13 cellular contexts compared by ENCODE assay signal in the genomic region with DNA sequence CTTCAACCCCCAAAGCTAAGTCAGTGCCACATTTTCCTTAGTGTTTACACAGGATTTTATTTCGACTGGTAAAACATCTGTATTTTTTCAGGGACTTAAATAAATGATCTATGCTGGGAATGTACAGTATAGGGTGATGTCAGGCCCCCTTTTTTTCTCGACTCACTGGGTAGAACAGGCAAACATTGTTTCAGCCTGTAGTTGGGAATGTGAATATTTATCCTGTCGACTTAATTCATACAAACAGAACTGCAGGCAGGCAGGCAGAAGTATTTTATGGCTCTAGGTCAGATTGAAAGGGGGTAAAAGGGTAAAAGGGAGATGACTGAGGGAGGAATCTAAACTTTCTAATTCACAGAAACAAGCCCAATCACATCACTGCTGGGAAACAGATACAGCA.
DNase-seq lines count a peak whose midpoint lies in the region; ATAC-seq and TF ChIP-seq lines count a peak whose summit lies in the region.
"Had no signal": no experiment of that assay in that cellular context is flagged by ENCODE, and none has a peak within 500 bp of the region (broad histone marks: within the 10 kb centered on the region; RNA-seq: fewer than 3 reads in every experiment).

No MANE protein-coding gene starts in this region.

- DNase-seq in right atrium auricular region (ENCODE audit: low spot score) (no peak), Right ventricle myocardium superior (no peak), esophagus squamous epithelium (lab: John Stamatoyannopoulos, UW) (no peak), osteocyte (ENCODE audit: extremely low spot score, unreplicated experiment) (no peak), uterus (no peak), BE2C (no peak), Ammon's horn (ENCODE audit: low spot score) (no peak)
- no peak for DNase-seq in natural killer cell treated with Interleukin-12 subunit alpha and Interleukin-12 subunit beta and Interleukin-15 and Interleukin-18, amount 100 ng/mL, for 72 hours (ENCODE audit: low spot score)
- DNase-seq: DMS153, naive B cell, NCI-H146 had no signal

- WGBS in esophagus squamous epithelium, 2 donors, result 13 to 36% methylated on average over 3 of the region's 3 CpGs

- H3K36me3 ChIP-seq in right atrium auricular region, result no peaks in the 10 kb centered on the region
- no peaks in the 10 kb centered on the region for H3K36me3 ChIP-seq in esophagus squamous epithelium
- H3K36me3 ChIP-seq in uterus, result no peaks in the 10 kb centered on the region
- H3K36me3 ChIP-seq in BE2C, result no peaks in the 10 kb centered on the region

- peak overlapping the region; percentile 3 to 90 for H3K27ac ChIP-seq in right atrium auricular region
- peak overlapping the region; percentile 33 to 85 (median 80) for H3K27ac ChIP-seq in esophagus squamous epithelium
- peak overlapping the region; percentile 89 to 94 for H3K27ac ChIP-seq in uterus

- H3K9me3 ChIP-seq in right atrium auricular region (no peaks in the 10 kb centered on the region), esophagus squamous epithelium (no peaks in the 10 kb centered on the region), uterus (no peaks in the 10 kb centered on the region), BE2C (no peaks in the 10 kb centered on the region; the same call in 1 of the 2 replicates)

- no peaks in the 10 kb centered on the region for H3K27me3 ChIP-seq in right atrium auricular region
- H3K27me3 ChIP-seq in esophagus squamous epithelium, result no peaks in the 10 kb centered on the region
- no peaks in the 10 kb centered on the region for H3K27me3 ChIP-seq in uterus
- H3K27me3 ChIP-seq in BE2C, result no peaks in the 10 kb centered on the region

- peak overlapping the region; percentile 92 for H3K27ac Mint-ChIP-seq in osteocyte (ENCODE audit: unreplicated experiment)
- no peak overlapping the region for H3K27ac Mint-ChIP-seq in natural killer cell treated with Interleukin-12 subunit alpha and Interleukin-12 subunit beta and Interleukin-15 and Interleukin-18, amount 100 ng/mL, for 72 hours
- H3K27ac Mint-ChIP-seq: naive B cell had no signal

- TF ChIP-seq CTCF in right atrium auricular region (IDR thresholded peaks at IDR 0.05), result no peak
- no peak for TF ChIP-seq CTCF in esophagus squamous epithelium (IDR thresholded peaks at IDR 0.05)
- no peak for TF ChIP-seq CTCF in osteocyte (IDR thresholded peaks at IDR 0.05)
- no peak for TF ChIP-seq CTCF in uterus (IDR thresholded peaks at IDR 0.05)
- TF ChIP-seq CTCF in BE2C (IDR thresholded peaks at IDR 0.05; ENCODE audit: low read depth, low read length), result no peak

- H3K4me1 Mint-ChIP-seq in osteocyte (ENCODE audit: unreplicated experiment), result peaks cover 75% of the 10 kb centered on the region
- H3K4me1 Mint-ChIP-seq in natural killer cell treated with Interleukin-12 subunit alpha and Interleukin-12 subunit beta and Interleukin-15 and Interleukin-18, amount 100 ng/mL, for 72 hours (ENCODE audit: low read depth in 2 of 2), result no peaks in the 10 kb centered on the region
- H3K4me1 Mint-ChIP-seq: naive B cell had no signal

- H3K4me3 ChIP-seq in right atrium auricular region (no peak overlapping the region), esophagus squamous epithelium (no peak overlapping the region), uterus (no peak overlapping the region), BE2C (ENCODE audit: low read depth, low read length) (no peak overlapping the region)
- H3K4me3 ChIP-seq: K562 had no signal

- TF ChIP-seq POLR2A in esophagus squamous epithelium (IDR thresholded peaks at IDR 0.05) (no peak), uterus (IDR thresholded peaks at IDR 0.05) (no peak)

- no peaks in the 10 kb centered on the region for H3K9me3 Mint-ChIP-seq in osteocyte (ENCODE audit: unreplicated experiment)
- no peaks in the 10 kb centered on the region for H3K9me3 Mint-ChIP-seq in natural killer cell treated with Interleukin-12 subunit alpha and Interleukin-12 subunit beta and Interleukin-15 and Interleukin-18, amount 100 ng/mL, for 72 hours
- H3K9me3 Mint-ChIP-seq: activated naive CD4-positive, alpha-beta T cell treated with anti-CD3 and anti-CD28 coated beads, Interleukin-2, amount 50 U/mL, for 72 hours had no signal

- H3K4me1 ChIP-seq in right atrium auricular region (peaks cover 0 to 47% of the 10 kb centered on the region in 2 donors), esophagus squamous epithelium (peaks cover 8 to 58% (median 12%) of the 10 kb centered on the region in 3 donors), uterus (peaks cover 8 to 25% of the 10 kb centered on the region in 2 donors), BE2C (peaks cover 28% of the 10 kb centered on the region)

- H3K36me3 Mint-ChIP-seq in osteocyte (ENCODE audit: unreplicated experiment), result no peaks in the 10 kb centered on the region
- no peaks in the 10 kb centered on the region for H3K36me3 Mint-ChIP-seq in natural killer cell treated with Interleukin-12 subunit alpha and Interleukin-12 subunit beta and Interleukin-15 and Interleukin-18, amount 100 ng/mL, for 72 hours
- H3K36me3 Mint-ChIP-seq: activated naive CD4-positive, alpha-beta T cell treated with anti-CD3 and anti-CD28 coated beads, Interleukin-2, amount 50 U/mL, for 72 hours had no signal

- H3K4me3 Mint-ChIP-seq in osteocyte (ENCODE audit: unreplicated experiment), result peak overlapping the region; percentile 3
- H3K4me3 Mint-ChIP-seq in natural killer cell treated with Interleukin-12 subunit alpha and Interleukin-12 subunit beta and Interleukin-15 and Interleukin-18, amount 100 ng/mL, for 72 hours, result no peak overlapping the region
- H3K4me3 Mint-ChIP-seq: naive B cell had no signal

- no peak for ATAC-seq in Right ventricle myocardium superior (ENCODE audit: poor library complexity)
- no peak for ATAC-seq in natural killer cell treated with Interleukin-12 subunit alpha and Interleukin-12 subunit beta and Interleukin-15 and Interleukin-18, amount 100 ng/mL, for 72 hours
- ATAC-seq: activated naive CD4-positive, alpha-beta T cell treated with anti-CD3 and anti-CD28 coated beads, Interleukin-2, amount 50 U/mL, for 72 hours; K562 had no signal

- H3K27me3 Mint-ChIP-seq in osteocyte (ENCODE audit: unreplicated experiment), result no peaks in the 10 kb centered on the region
- H3K27me3 Mint-ChIP-seq in natural killer cell treated with Interleukin-12 subunit alpha and Interleukin-12 subunit beta and Interleukin-15 and Interleukin-18, amount 100 ng/mL, for 72 hours, result no peaks in the 10 kb centered on the region
- H3K27me3 Mint-ChIP-seq: naive B cell had no signal

- intact Hi-C loops in Right ventricle myocardium superior (cut with DNase I) (no loop called here), esophagus squamous epithelium (cut with DNase I) (no loop called here), uterus (cut with DNase I; ENCODE audit: low total_unique reads) (loop anchor here (10.0 kb wide), 1 partner anchor 65 kb away; no protein-coding TSS in a partner anchor)
